Comparison of ENCODE assay signal across 9 cellular contexts in genomic region chr2:39664898-39665591, GRCh38. TPM values are rescaled to one million over a fixed set of nuclear protein-coding genes. Genes with fewer than 3 reads are reported as not detected.
DNase-seq lines count a peak whose midpoint lies in the region; ATAC-seq, FAIRE-seq and TF ChIP-seq lines count a peak whose summit lies in the region.
"Had no signal": no experiment of that assay in that cellular context is flagged by ENCODE, and none has a peak within 500 bp of the region (broad histone marks: within the 10 kb centered on the region; RNA-seq: fewer than 3 reads in every experiment).

No MANE protein-coding gene starts in this region.

- CTCF ChIA-PET in MCF 10A (lab: Yijun Ruan, JAX) (no interaction called here), mammary epithelial cell (lab: Charles Lee; ENCODE audit: low non-redundant PET) (no interaction called here)

- WGBS in mammary epithelial cell (ENCODE audit: low coverage, missing lambda C conversion rate) = 60% methylated on average over 21 of the region's 26 CpGs
- no CpG with 5 or more reads among the region's 26 CpGs for WGBS in mesendoderm (ENCODE audit: extremely low coverage, insufficient coverage, low lambda C conversion rate)
- 45 to 51% methylated on average over 25 to 26 of the region's 26 CpGs for WGBS in upper lobe of left lung, 2 donors

- no peak overlapping the region for H4K5ac ChIP-seq in mesendoderm (ENCODE audit: low read length)

- no peaks in the 10 kb centered on the region for H4K20me1 ChIP-seq in mammary epithelial cell (ENCODE audit: insufficient read depth, low read length)

- H3K4me2 ChIP-seq in mammary epithelial cell (ENCODE audit: insufficient read depth, low read depth, low read length) (no peak overlapping the region), mesendoderm (ENCODE audit: low read length) (peak overlapping the region; percentile 93)

- H3K27ac Mint-ChIP-seq in MCF 10A (ENCODE audit: low read depth, unreplicated experiment) = no peak overlapping the region
- no peak overlapping the region for H3K27ac Mint-ChIP-seq in chondrocyte (ENCODE audit: unreplicated experiment)

- H2AK5ac ChIP-seq in mesendoderm (ENCODE audit: low read length) = no peak overlapping the region

- no peak overlapping the region for H2BK5ac ChIP-seq in mesendoderm (ENCODE audit: low read length)

- POLR2A ChIA-PET in MCF 10A (lab: Yijun Ruan, JAX) = no interaction called here

- no peak overlapping the region for H4K8ac ChIP-seq in mesendoderm (ENCODE audit: low read depth, low read length)

- H2BK120ac ChIP-seq in mesendoderm (ENCODE audit: low read depth, low read length) = no peak overlapping the region

- no peak overlapping the region for H2BK15ac ChIP-seq in mesendoderm (replicated peaks; ENCODE audit: low read depth)

- TF ChIP-seq CTCF in MCF 10A (IDR thresholded peaks at IDR 0.05; ENCODE audit: unreplicated experiment) (no peak), mammary epithelial cell (conservative IDR thresholded peaks at IDR 0.05 in 1 of 2, IDR thresholded peaks at IDR 0.05 in 1 of 2; ENCODE audit: extremely low read depth in 1 of 2, insufficient read depth in 1 of 2, low read depth in 1 of 2, low read length in 2 of 2) (no peak), chondrocyte (IDR thresholded peaks at IDR 0.05) (no peak), upper lobe of left lung (IDR thresholded peaks at IDR 0.05) (no peak)

- no peak for TF ChIP-seq EP300 in upper lobe of left lung (IDR thresholded peaks at IDR 0.05)

- no TSS peak for BruUV-seq in MCF 10A (replicated peaks; lab: Mats Ljungman, UMichigan)
- BruUV-seq in mammary epithelial cell (replicated peaks; lab: Mats Ljungman, UMichigan) = no TSS peak

- no peak for FAIRE-seq in urothelium cell line (lab: Jason Lieb, UNC)

- H3K27me3 ChIP-seq in mammary epithelial cell (ENCODE audit: insufficient read depth, low read length) (peaks cover 16% of the 10 kb centered on the region), mesendoderm (ENCODE audit: insufficient read depth, low read length, poor library complexity) (peaks cover 2% of the 10 kb centered on the region), upper lobe of left lung (peaks cover 0 to 19% (median 3%) of the 10 kb centered on the region in 4 donors)

- H3K27ac ChIP-seq in mammary epithelial cell (ENCODE audit: insufficient read depth, low read depth, low read length) (no peak overlapping the region), mesendoderm (ENCODE audit: low read depth, low read length) (no peak overlapping the region), upper lobe of left lung (no peak overlapping the region)

- no peak overlapping the region for H2AFZ ChIP-seq in mammary epithelial cell (ENCODE audit: low read depth, low read length)

- dilution Hi-C loops in mammary epithelial cell (cut with HindIII; ENCODE audit: low sequenced_read_pairs) = no loop called here

- H3K27me3 Mint-ChIP-seq in MCF 10A (ENCODE audit: insufficient read depth, unreplicated experiment) = peaks cover 57% of the 10 kb centered on the region
- H3K27me3 Mint-ChIP-seq in chondrocyte (ENCODE audit: low read depth) = peaks cover 33% of the 10 kb centered on the region

- no peak overlapping the region for H3K4ac ChIP-seq in mesendoderm (ENCODE audit: low read depth, low read length)

- TF ChIP-seq POLR2A in upper lobe of left lung (IDR thresholded peaks at IDR 0.05) = no peak

- no peak overlapping the region for H3K23ac ChIP-seq in mesendoderm (ENCODE audit: low read length)

- peak in 1 of 2 donors; percentile 15 for ATAC-seq in upper lobe of left lung (ENCODE audit: low FRiP score in 2 of 2)
- no peak for ATAC-seq in GM19395 (IDR thresholded peaks at IDR 0.05; ENCODE audit: unreplicated experiment)
- ATAC-seq in left lobe of liver = no peak

- H3K9ac ChIP-seq in mammary epithelial cell (ENCODE audit: insufficient read depth, low read length) = no peak overlapping the region
- H3K9ac ChIP-seq in mesendoderm (ENCODE audit: low read length) = peak overlapping the region; percentile 65

- no peak for DNase-seq in MCF 10A (ENCODE audit: unreplicated experiment)
- DNase-seq in mammary epithelial cell = no peak
- no peak for DNase-seq in chondrocyte (ENCODE audit: low spot score)
- DNase-seq in mesendoderm = peak; percentile 74
- no peak for DNase-seq in upper lobe of left lung
- DNase-seq in urothelium cell line (ENCODE audit: low spot score) = no peak
- no peak for DNase-seq in left lobe of liver (ENCODE audit: low spot score)

- peaks cover 8% of the 10 kb centered on the region for H3K4me1 ChIP-seq in mammary epithelial cell (ENCODE audit: insufficient read depth, low read length)
- H3K4me1 ChIP-seq in mesendoderm (ENCODE audit: control insufficient read depth, low read depth, low read length) = peaks cover 4% of the 10 kb centered on the region
- H3K4me1 ChIP-seq in upper lobe of left lung = peaks cover 8 to 17% (median 10%) of the 10 kb centered on the region in 4 donors

- H3K79me1 ChIP-seq in mesendoderm (ENCODE audit: low read length) = no peaks in the 10 kb centered on the region

- H3K36me3 Mint-ChIP-seq in MCF 10A (ENCODE audit: insufficient read depth, unreplicated experiment) (no peaks in the 10 kb centered on the region), chondrocyte (ENCODE audit: low read depth) (no peaks in the 10 kb centered on the region)

- H3K4me3 ChIP-seq in mammary epithelial cell (replicated peaks in 1 of 3; ENCODE audit: insufficient read depth in 1 of 3, low read depth in 2 of 3, low read length in 3 of 3) (no peak overlapping the region), mesendoderm (ENCODE audit: low read length) (peak overlapping the region; percentile 66), upper lobe of left lung (peak overlapping the region in 3 of 4 donors; percentile 45 to 65 (median 62))
- H3K4me3 ChIP-seq: mucosa of descending colon had no signal

- intact Hi-C loops in MCF 10A (cut with micrococcal nuclease) (no loop called here), mammary epithelial cell (cut with micrococcal nuclease) (no loop called here)

- no peaks in the 10 kb centered on the region for H3K79me2 ChIP-seq in mammary epithelial cell (ENCODE audit: insufficient read depth, low read length)
- no peaks in the 10 kb centered on the region for H3K79me2 ChIP-seq in mesendoderm (ENCODE audit: control insufficient read depth, insufficient read depth, low read length)

- H3K9me3 ChIP-seq in mammary epithelial cell (replicated peaks; ENCODE audit: insufficient read depth, low read length) (no peaks in the 10 kb centered on the region), upper lobe of left lung (no peaks in the 10 kb centered on the region)
- H3K9me3 ChIP-seq: mucosa of descending colon had no signal

- peak overlapping the region; percentile 88 for H3K18ac ChIP-seq in mesendoderm (ENCODE audit: low read length)

- peaks cover 12% of the 10 kb centered on the region for H3K4me1 Mint-ChIP-seq in MCF 10A (ENCODE audit: insufficient read depth, unreplicated experiment)
- H3K4me1 Mint-ChIP-seq in chondrocyte (ENCODE audit: low read depth) = peaks cover 25% of the 10 kb centered on the region

- in situ Hi-C loops in mammary epithelial cell (cut with MboI; ENCODE audit: low sequenced_read_pairs in 2 of 2) = no loop called here

- no peaks in the 10 kb centered on the region for H3K9me3 Mint-ChIP-seq in MCF 10A (ENCODE audit: unreplicated experiment)
- H3K9me3 Mint-ChIP-seq in chondrocyte (ENCODE audit: low read depth) = no peaks in the 10 kb centered on the region

- H3K36me3 ChIP-seq in mammary epithelial cell (ENCODE audit: insufficient read depth, low read length) = no peaks in the 10 kb centered on the region
- no peaks in the 10 kb centered on the region for H3K36me3 ChIP-seq in mesendoderm (ENCODE audit: control insufficient read depth, insufficient read depth, low read length)
- no peaks in the 10 kb centered on the region for H3K36me3 ChIP-seq in upper lobe of left lung

- H3K56ac ChIP-seq in mesendoderm (ENCODE audit: low read length) = peak overlapping the region; percentile 71

- H3K4me3 Mint-ChIP-seq in MCF 10A (ENCODE audit: unreplicated experiment) (peak overlapping the region; percentile 54), chondrocyte (ENCODE audit: unreplicated experiment) (peak overlapping the region; percentile 62)

RNA-seq across cellular contexts. Expression of gene TMEM178A, which starts 0.7 kb away (rescaled TPM):
- total RNA-seq in MCF 10A (2022) (0.66 and 0.86 TPM in 2 replicates), mammary epithelial cell (1 to 10 TPM in 1 of 2 donors, under 1 TPM in 1; 0.19 to 1.5 TPM), chondrocyte (1.3 to 2.6 TPM (median 1.4 TPM) in 3 replicates), upper lobe of left lung (10 to 100 TPM in 1 of 6 donors, 1 to 10 TPM in 5; 1.7 to 10.5 (median 4.7) TPM), left lobe of liver (0.81 TPM)
- polyA plus RNA-seq in mammary epithelial cell = 0.17 TPM
- polyA minus RNA-seq in mammary epithelial cell = not detected
- 5.1 TPM for polyA plus RNA-seq in mesendoderm (2013, experiment 1 of 2)
- 4.7 TPM for polyA plus RNA-seq in mesendoderm (2013, experiment 2 of 2)

Comparison
In these comparisons a context has a peak if more than half of its experiments do, and no peak if none do; other contexts are left out.
1. H3K4me3 ChIP-seq: peak in mesendoderm (single experiment) and upper lobe of left lung (3 of 4); none in mammary epithelial cell (0 of 3).